15 cellular contexts compared by ENCODE assay signal in genomic region chr1:119081267-119081666, GRCh38. TPM values are rescaled to one million over a fixed set of nuclear protein-coding genes. Genes with fewer than 3 reads are reported as not detected.
DNase-seq lines count a peak whose midpoint lies in the region; ATAC-seq, FAIRE-seq and TF ChIP-seq lines count a peak whose summit lies in the region.
"Had no signal": no experiment of that assay in that cellular context is flagged by ENCODE, and none has a peak within 500 bp of the region (broad histone marks: within the 10 kb centered on the region; RNA-seq: fewer than 3 reads in every experiment).

No MANE protein-coding gene starts in this region.

- H2BK20ac ChIP-seq in IMR-90 (ENCODE audit: low read depth, low read length) = no peak overlapping the region

- ATAC-seq in IMR-90 (ENCODE audit: low read depth) (no peak), GM21423 (IDR thresholded peaks at IDR 0.05; ENCODE audit: unreplicated experiment) (no peak), psoas muscle (no peak)

- H2AK5ac ChIP-seq in IMR-90 (ENCODE audit: low read depth, low read length) = no peak overlapping the region

- in situ Hi-C loops in IMR-90 (cut with MboI; ENCODE audit: low sequenced_read_pairs) (no loop called here), astrocyte of the spinal cord (cut with HindIII; ENCODE audit: low sequenced_read_pairs) (no loop called here)

- no peak overlapping the region for H3K14ac ChIP-seq in IMR-90 (replicated peaks; ENCODE audit: low read depth, low read length)

- H3K56ac ChIP-seq in IMR-90 (ENCODE audit: extremely low read depth, insufficient read depth, low read length) = no peak overlapping the region

- no peak overlapping the region for H3K23ac ChIP-seq in IMR-90 (ENCODE audit: low read depth, low read length)

- TF ChIP-seq CTCF in IMR-90 (conservative IDR thresholded peaks at IDR 0.05; ENCODE audit: low read depth, low read length) = no peak
- no peak for TF ChIP-seq CTCF in astrocyte of the spinal cord (IDR thresholded peaks at IDR 0.05; ENCODE audit: low read depth, low read length)
- no peak for TF ChIP-seq CTCF in keratinocyte (optimal IDR thresholded peaks at IDR 0.05 in 1 of 3, IDR thresholded peaks at IDR 0.05 in 1 of 3, conservative IDR thresholded peaks at IDR 0.05 in 1 of 3; ENCODE audit: extremely low read depth in 1 of 3, insufficient read depth in 2 of 3, low read length in 3 of 3)
- no peak for TF ChIP-seq CTCF in psoas muscle (IDR thresholded peaks at IDR 0.05)

- no TSS peak for BruUV-seq in IMR-90 (replicated peaks; lab: Mats Ljungman, UMichigan)

- no peak overlapping the region for H3K4me2 ChIP-seq in IMR-90 (ENCODE audit: low read depth, low read length)
- no peak overlapping the region for H3K4me2 ChIP-seq in keratinocyte (ENCODE audit: control insufficient read depth, extremely low read depth, insufficient read depth, low read depth, low read length)

- no peak overlapping the region for H2BK15ac ChIP-seq in IMR-90 (ENCODE audit: low read depth, low read length)

- DNase-seq in IMR-90 (peak; percentile 64), astrocyte of the spinal cord (ENCODE audit: low read depth, low spot score) (peak; percentile 84), keratinocyte (ENCODE audit: low read depth, low spot score) (no peak), psoas muscle (no peak), OCI-M1 (lab: John Stamatoyannopoulos, UW) (no peak), NCI-H2107 (lab: John Stamatoyannopoulos, UW) (no peak)
- DNase-seq: activated CD8-positive, alpha-beta memory T cell treated with anti-CD3 and anti-CD28 coated beads for 24 hours; DND-41; foreskin melanocyte; NCI-H1105; NCI-H2227 treated with DMSO at 0.1 percent for 48 hours; sigmoid colon; stimulated activated naive CD4-positive, alpha-beta T cell treated with Interleukin-2 at 50 U/mL for 16 hours had no signal

- no peak overlapping the region for H4K8ac ChIP-seq in IMR-90 (ENCODE audit: low read depth in 2 of 2, low read length in 2 of 2)

- no peak overlapping the region for H2AK9ac ChIP-seq in IMR-90 (replicated peaks; ENCODE audit: low read depth, low read length, poor library complexity)

- CTCF ChIA-PET in IMR-90 (lab: Yijun Ruan, JAX) = interaction anchor here (0.9 kb wide), 1 partner anchor 9 kb away, joined by 3 read pairs; no protein-coding TSS in a partner anchor

- POLR2A ChIA-PET in IMR-90 (lab: Charles Lee; ENCODE audit: unreplicated experiment) = no interaction called here

- no peaks in the 10 kb centered on the region for H4K20me1 ChIP-seq in IMR-90 (ENCODE audit: insufficient read depth, low read length)
- peaks cover 5% of the 10 kb centered on the region for H4K20me1 ChIP-seq in keratinocyte (ENCODE audit: control insufficient read depth, extremely low read depth, insufficient read depth, low read length)

- FAIRE-seq in keratinocyte (lab: Jason Lieb, UNC) = peak; percentile 67

- H3K27me3 ChIP-seq in IMR-90 (ENCODE audit: control insufficient read depth, insufficient read depth, low read length) (no peaks in the 10 kb centered on the region), keratinocyte (ENCODE audit: control insufficient read depth, extremely low read depth, insufficient read depth, low read length) (no peaks in the 10 kb centered on the region), psoas muscle (ENCODE audit: insufficient read depth in 3 of 3, low read length in 2 of 3) (no peaks in the 10 kb centered on the region)
- H3K27me3 ChIP-seq: sigmoid colon had no signal

- no peak overlapping the region for H4K5ac ChIP-seq in IMR-90 (ENCODE audit: low read depth, low read length)

- no peaks in the 10 kb centered on the region for H3K36me3 ChIP-seq in IMR-90 (ENCODE audit: control insufficient read depth, insufficient read depth, low read length)
- no peaks in the 10 kb centered on the region for H3K36me3 ChIP-seq in keratinocyte (ENCODE audit: control insufficient read depth in 2 of 2, extremely low read depth in 1 of 2, insufficient read depth in 2 of 2, low read length in 2 of 2)
- no peaks in the 10 kb centered on the region for H3K36me3 ChIP-seq in psoas muscle (ENCODE audit: insufficient read depth in 1 of 2, low read depth in 1 of 2)
- H3K36me3 ChIP-seq: HAP-1, sigmoid colon had no signal

- H3K9ac ChIP-seq in IMR-90 (ENCODE audit: low read depth, low read length) (no peak overlapping the region), keratinocyte (ENCODE audit: control insufficient read depth, extremely low read depth, insufficient read depth, low read length) (no peak overlapping the region)

- 0 out of 4 replicates have a peak, but pooled peaks cover 0 to 2% of the 10 kb centered on the region in 2 experiments for H3K79me1 ChIP-seq in IMR-90 (ENCODE audit: low read depth in 1 of 2, low read length in 2 of 2)

- dilution Hi-C loops in IMR-90 (cut with HindIII; ENCODE audit: low sequenced_read_pairs, unreplicated experiment) (no loop called here), keratinocyte (cut with MboI; ENCODE audit: extremely low pct_ligation_motif_present, low sequenced_read_pairs) (no loop called here)

- no peak overlapping the region for H3K27ac ChIP-seq in IMR-90 (ENCODE audit: insufficient read depth, low read length)
- no peak overlapping the region for H3K27ac ChIP-seq in keratinocyte (ENCODE audit: control insufficient read depth, insufficient read depth, low read length)
- no peak overlapping the region for H3K27ac ChIP-seq in psoas muscle

- no peak overlapping the region for H4K91ac ChIP-seq in IMR-90 (ENCODE audit: insufficient read depth, low read depth, low read length)

- no peak overlapping the region for H2BK5ac ChIP-seq in IMR-90 (ENCODE audit: low read depth, low read length, poor library complexity, severe bottlenecking)

- no peak for TF ChIP-seq POLR2A in IMR-90 (IDR thresholded peaks at IDR 0.05; ENCODE audit: low read depth, low read length)

- H3K79me2 ChIP-seq in keratinocyte (ENCODE audit: control insufficient read depth, insufficient read depth, low read length) = no peaks in the 10 kb centered on the region

- TF ChIP-seq RAD21 in IMR-90 (IDR thresholded peaks at IDR 0.05; ENCODE audit: low read length) = no peak

- no peak overlapping the region for H2BK120ac ChIP-seq in IMR-90 (ENCODE audit: low read depth, low read length)

- H2AFZ ChIP-seq in IMR-90 (replicated peaks; ENCODE audit: low read length, poor library complexity) (no peak overlapping the region), keratinocyte (ENCODE audit: control insufficient read depth, low read length) (no peak overlapping the region)

- no peak overlapping the region for H3K18ac ChIP-seq in IMR-90 (ENCODE audit: low read depth, low read length)

- H3K9me3 ChIP-seq in IMR-90 (ENCODE audit: control insufficient read depth, insufficient read depth, low read length) (no peaks in the 10 kb centered on the region), keratinocyte (ENCODE audit: control insufficient read depth, low read depth, low read length) (no peaks in the 10 kb centered on the region), psoas muscle (no peaks in the 10 kb centered on the region)
- H3K9me3 ChIP-seq: HAP-1 had no signal

- intact Hi-C loops in IMR-90 (cut with micrococcal nuclease) = loop anchor here (5.0 kb wide), 1 partner anchor 51 kb away; no protein-coding TSS in a partner anchor
- intact Hi-C loops in psoas muscle (cut with DNase I) = no loop called here

- H3K4me1 ChIP-seq in IMR-90 (ENCODE audit: control insufficient read depth, insufficient read depth, low read length) = no peaks in the 10 kb centered on the region
- peaks cover 10% of the 10 kb centered on the region for H3K4me1 ChIP-seq in keratinocyte (ENCODE audit: control insufficient read depth, extremely low read depth, insufficient read depth, low read length)
- no peaks in the 10 kb centered on the region for H3K4me1 ChIP-seq in psoas muscle
- H3K4me1 ChIP-seq: HAP-1 had no signal

- no peak overlapping the region for H3K4ac ChIP-seq in IMR-90 (ENCODE audit: low read depth, low read length)

- no peak overlapping the region for H3K4me3 ChIP-seq in IMR-90 (ENCODE audit: insufficient read depth, low read depth, low read length)
- no peak overlapping the region for H3K4me3 ChIP-seq in astrocyte of the spinal cord (ENCODE audit: low read depth, low read length)
- no peak overlapping the region for H3K4me3 ChIP-seq in keratinocyte (ENCODE audit: control insufficient read depth in 2 of 3, extremely low read depth in 1 of 3, insufficient read depth in 2 of 3, low read depth in 1 of 3, low read length in 3 of 3)
- H3K4me3 ChIP-seq in psoas muscle = no peak overlapping the region
- H3K4me3 ChIP-seq: HAP-1, sigmoid colon had no signal

- H3K9me1 ChIP-seq in IMR-90 (ENCODE audit: insufficient read depth, low read length) (no peaks in the 10 kb centered on the region; the same call in 1 of the 2 replicates), keratinocyte (ENCODE audit: control insufficient read depth, extremely low read depth, insufficient read depth, low read length) (no peaks in the 10 kb centered on the region)

TF ChIP-seq in IMR-90, 13 proteins besides CTCF, POLR2A, EP300 and RAD21 (continues in another document):
- TF ChIP-seq SMC3 (IDR thresholded peaks at IDR 0.05; ENCODE audit: low read depth, low read length) (no peak), RCOR1 (IDR thresholded peaks at IDR 0.05; ENCODE audit: insufficient replicate concordance, low read length) (no peak), RFX5 (IDR thresholded peaks at IDR 0.05; ENCODE audit: low read depth, low read length) (no peak), BHLHE40 (IDR thresholded peaks at IDR 0.05; ENCODE audit: low read depth, low read length) (no peak), MXI1 (IDR thresholded peaks at IDR 0.05; ENCODE audit: borderline replicate concordance, low read depth, low read length) (no peak), MAZ (IDR thresholded peaks at IDR 0.05; ENCODE audit: borderline replicate concordance, low read depth, low read length) (no peak)

RNA-seq across cellular contexts. Expression of gene WARS2, which starts 59.2 kb away (rescaled TPM):
- 18.3 and 20.3 TPM in 2 replicates for total RNA-seq in IMR-90 (2012; rRNA removed)
- polyA plus RNA-seq in IMR-90 (2012; rRNA removed) = 5.2 and 5.7 TPM in 2 replicates
- 2.8 TPM in 2 replicates for polyA plus RNA-seq in IMR-90 (2012; cell fraction: cytosol; rRNA removed)
- polyA plus RNA-seq in IMR-90 (2012; cell fraction: nucleus; rRNA removed; ENCODE audit: low replicate concordance) = 2.0 and 4.6 TPM in 2 replicates
- polyA plus RNA-seq in keratinocyte = 8.3 to 12.8 TPM (median 10.3 TPM) in 3 replicates
- 2.5 TPM for polyA plus RNA-seq in keratinocyte (2011; ENCODE audit: low read depth)
- 7.3 and 12.0 TPM in 2 replicates for polyA plus RNA-seq in keratinocyte (2011; cell fraction: cytosol; rRNA removed)
- 8.2 and 8.6 TPM in 2 replicates for polyA plus RNA-seq in keratinocyte (2011; cell fraction: nucleus; rRNA removed)
- polyA plus RNA-seq in keratinocyte (2012; ENCODE audit: low replicate concordance) = 6.5 and 7.2 TPM in 2 replicates
- polyA minus RNA-seq in keratinocyte = 13.8 to 27.9 TPM (median 18.6 TPM) in 3 replicates
- polyA minus RNA-seq in keratinocyte (2011; cell fraction: cytosol; rRNA and poly(A)+ RNA removed) = 5.4 TPM
- polyA minus RNA-seq in keratinocyte (2011; cell fraction: nucleus; rRNA and poly(A)+ RNA removed) = 8.2 and 13.0 TPM in 2 replicates
- total RNA-seq in psoas muscle = 10 to 100 TPM in 3 of 4 donors, 1 to 10 TPM in 1; 7.7 to 10.8 (median 10.6) TPM
- 1 to 10 TPM; 3.4 to 7.8 (median 3.6) TPM for polyA plus RNA-seq in psoas muscle

Comparison
In these comparisons a context has a peak if more than half of its experiments do, and no peak if none do; other contexts are left out.
1. DNase-seq: peak in IMR-90 (single experiment) and astrocyte of the spinal cord (single experiment); none in keratinocyte (single experiment), psoas muscle (0 of 2), OCI-M1 (single experiment) and NCI-H2107 (single experiment).